Comparison of ENCODE assay signal across 21 cellular contexts in genomic region chr6:37845026-37845911, GRCh38. TPM values are rescaled to one million over a fixed set of nuclear protein-coding genes. Genes with fewer than 3 reads are reported as not detected.
A peak's percentile ranks its signal among the peaks of the same experiment; 100 is the strongest.
DNase-seq lines count a peak whose midpoint lies in the region; ATAC-seq, FAIRE-seq and TF ChIP-seq lines count a peak whose summit lies in the region.
"Had no signal": no experiment of that assay in that cellular context is flagged by ENCODE, and none has a peak within 500 bp of the region (broad histone marks: within the 10 kb centered on the region; RNA-seq: fewer than 3 reads in every experiment).

No MANE protein-coding gene starts in this region.

- H3K9me3 Mint-ChIP-seq in glutamatergic neuron (ENCODE audit: unreplicated experiment) = peaks cover 4% of the 10 kb centered on the region
- H3K9me3 Mint-ChIP-seq: activated T-helper 17 cell treated with anti-CD3 and anti-CD28 coated beads, Interleukin-2, amount 50 U/mL, for 72 hours; stimulated activated naive B cell treated with anti-CD40 and anti-IgM and Interleukin-4, amounts not matched to agents 10 μg/mL and 1 μg/mL and 100 μg/mL, for 72 hours; T-cell had no signal

- FAIRE-seq in GM18507 (lab: Jason Lieb, UNC) = peak; percentile 9
- FAIRE-seq: colon had no signal

- H3K27me3 ChIP-seq in neutrophil (no peaks in the 10 kb centered on the region), Peyer's patch (no peaks in the 10 kb centered on the region)
- H3K27me3 ChIP-seq: BLaER1, transverse colon had no signal

- H3K27me3 Mint-ChIP-seq in glutamatergic neuron (ENCODE audit: unreplicated experiment) = no peaks in the 10 kb centered on the region
- H3K27me3 Mint-ChIP-seq: activated T-helper 17 cell treated with anti-CD3 and anti-CD28 coated beads, Interleukin-2, amount 50 U/mL, for 72 hours; stimulated activated naive B cell treated with anti-CD40 and anti-IgM and Interleukin-4, amounts not matched to agents 10 μg/mL and 1 μg/mL and 100 μg/mL, for 72 hours; T-cell had no signal

- no peaks in the 10 kb centered on the region for H3K9me3 ChIP-seq in neutrophil
- H3K9me3 ChIP-seq in Peyer's patch = no peaks in the 10 kb centered on the region
- H3K9me3 ChIP-seq: BLaER1, transverse colon had no signal

- TF ChIP-seq CTCF in VCaP (conservative IDR thresholded peaks at IDR 0.05) (no peak), glutamatergic neuron (IDR thresholded peaks at IDR 0.05; ENCODE audit: partially characterized antibody, unreplicated experiment) (no peak), neutrophil (IDR thresholded peaks at IDR 0.05) (no peak), Peyer's patch (IDR thresholded peaks at IDR 0.05) (no peak)

- H3K4me3 Mint-ChIP-seq in glutamatergic neuron (ENCODE audit: unreplicated experiment) = no peak overlapping the region
- H3K4me3 Mint-ChIP-seq: activated T-helper 17 cell treated with anti-CD3 and anti-CD28 coated beads, Interleukin-2, amount 50 U/mL, for 72 hours; stimulated activated naive B cell treated with anti-CD40 and anti-IgM and Interleukin-4, amounts not matched to agents 10 μg/mL and 1 μg/mL and 100 μg/mL, for 72 hours had no signal

- H3K27ac ChIP-seq in VCaP (peak overlapping the region; percentile 91), neutrophil (peak overlapping the region; percentile 7), Peyer's patch (no peak overlapping the region)
- H3K27ac ChIP-seq: BLaER1 had no signal

- no peak for TF ChIP-seq POLR2A in Peyer's patch (IDR thresholded peaks at IDR 0.05)

- H3K36me3 Mint-ChIP-seq in glutamatergic neuron (ENCODE audit: unreplicated experiment) = no peaks in the 10 kb centered on the region

- H3K4me1 ChIP-seq in neutrophil (ENCODE audit: control insufficient read depth in 1 of 2, insufficient read depth in 1 of 2, low read depth in 1 of 2, low read length in 1 of 2) = peaks cover 24 to 50% of the 10 kb centered on the region in 2 experiments
- H3K4me1 ChIP-seq in Peyer's patch = peaks cover 0 to 14% (median 0%) of the 10 kb centered on the region in 4 donors

- H3K27ac Mint-ChIP-seq in glutamatergic neuron (ENCODE audit: unreplicated experiment) = peak overlapping the region; percentile 38
- H3K27ac Mint-ChIP-seq: activated T-helper 17 cell treated with anti-CD3 and anti-CD28 coated beads, Interleukin-2, amount 50 U/mL, for 72 hours; stimulated activated naive B cell treated with anti-CD40 and anti-IgM and Interleukin-4, amounts not matched to agents 10 μg/mL and 1 μg/mL and 100 μg/mL, for 72 hours; T-cell had no signal

- DNase-seq in GM18507 (ENCODE audit: extremely low spot score, insufficient read length, low read depth) = no peak
- no peak for DNase-seq in glutamatergic neuron
- no peak for DNase-seq in stimulated activated CD4-positive, alpha-beta T cell treated with anti-CD3 and anti-CD28 coated beads, Interleukin-4, amount 100 ng/mL, for 1 hour
- no peak for DNase-seq in Peyer's patch
- DNase-seq: amygdala; DMS53; H7; head of caudate nucleus; NCI-H2081; NCI-H526 treated with DMSO at 0.1 percent for 48 hours; stimulated activated naive B cell treated with anti-CD40 and anti-IgM and Interleukin-4, amounts not matched to agents 10 μg/mL and 1 μg/mL and 100 μg/mL, for 72 hours; T-cell; transverse colon had no signal

- ATAC-seq in GM18909 (IDR thresholded peaks at IDR 0.05; ENCODE audit: poor library complexity, unreplicated experiment) (no peak), HG03097 (IDR thresholded peaks at IDR 0.05; ENCODE audit: low FRiP score, unreplicated experiment) (no peak)
- ATAC-seq: activated T-helper 17 cell treated with anti-CD3 and anti-CD28 coated beads, Interleukin-2, amount 50 U/mL, for 72 hours; stimulated activated naive B cell treated with anti-CD40 and anti-IgM and Interleukin-4, amounts not matched to agents 10 μg/mL and 1 μg/mL and 100 μg/mL, for 72 hours; T-cell had no signal

- H3K4me1 Mint-ChIP-seq in glutamatergic neuron (ENCODE audit: low read depth, unreplicated experiment) = peaks cover 12% of the 10 kb centered on the region

- H3K4me3 ChIP-seq in neutrophil (ENCODE audit: low read depth in 1 of 2, low read length in 1 of 2) (no peak overlapping the region), Peyer's patch (no peak overlapping the region)
- H3K4me3 ChIP-seq: BLaER1, skin epidermis, transverse colon had no signal

- H3K36me3 ChIP-seq in neutrophil = no peaks in the 10 kb centered on the region
- no peaks in the 10 kb centered on the region for H3K36me3 ChIP-seq in Peyer's patch
- H3K36me3 ChIP-seq: transverse colon had no signal

RNA-seq across cellular contexts. Expression of gene ZFAND3, which starts 25.7 kb away (rescaled TPM):
- total RNA-seq in glutamatergic neuron (ENCODE audit: unreplicated experiment) (115 TPM), Peyer's patch (10 to 100 TPM; 30.5 to 57.4 (median 53.3) TPM)

Comparison
In these comparisons a context has a peak if more than half of its experiments do, and no peak if none do; other contexts are left out.
1. H3K27ac ChIP-seq: peak in VCaP (single experiment) and neutrophil (single experiment); none in Peyer's patch (0 of 4).